8 cellular contexts compared by ENCODE assay signal in the genomic region with DNA sequence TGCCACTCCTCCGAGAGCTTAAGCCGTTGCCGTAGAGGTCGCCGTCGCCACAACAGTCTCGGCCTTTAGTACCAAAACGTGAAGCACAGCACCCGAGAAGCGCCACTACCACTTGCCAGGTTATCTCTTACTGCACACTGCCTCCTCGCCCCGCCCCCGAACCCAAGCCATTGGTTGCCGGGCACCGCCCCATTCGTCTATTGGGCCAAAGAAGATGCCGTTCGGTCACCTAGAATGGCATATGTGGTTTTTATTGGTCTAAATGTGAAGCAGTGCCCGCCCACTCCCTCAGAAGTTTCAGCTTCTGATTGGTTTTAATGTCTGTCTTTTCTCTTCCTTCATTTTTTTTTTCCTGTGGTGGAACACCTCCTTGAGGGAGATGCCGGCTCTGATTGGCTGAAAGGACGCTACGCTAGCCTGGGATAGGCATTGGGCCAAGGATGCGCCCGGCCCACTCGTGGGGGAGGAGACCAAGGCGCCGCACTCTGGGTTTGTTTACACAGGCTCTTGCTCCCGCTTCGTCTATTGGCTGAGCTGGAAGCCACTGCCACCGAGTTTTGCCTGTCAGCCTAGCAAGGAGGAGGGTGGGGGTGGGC. TPM values are rescaled to one million over a fixed set of nuclear protein-coding genes. Genes with fewer than 3 reads are reported as not detected.
A peak's percentile ranks its signal among the peaks of the same experiment; 100 is the strongest.
DNase-seq lines count a peak whose midpoint lies in the region; ATAC-seq, FAIRE-seq and TF ChIP-seq lines count a peak whose summit lies in the region.

Gene PAIP2B (minus strand): TSS at position 139 of the 596 bp plus-strand sequence. CDS start 24,514 bp downstream, outside the sequence.

- H3K9ac ChIP-seq in adipocyte (ENCODE audit: low read length) = peak within 1 kb of the TSS; percentile 78

- H3K4me1 ChIP-seq in adipocyte (ENCODE audit: control insufficient read depth, insufficient read depth, low read length) (peaks cover 5% of the 10 kb centered on the region), cardiac muscle cell (ENCODE audit: low read depth) (no peaks in the 10 kb centered on the region), pancreas (no peaks in the 10 kb centered on the region), tibial artery (peaks cover 3 to 12% (median 8%) of the 10 kb centered on the region in 4 donors)

- CTCF ChIA-PET in GM10248 (lab: Yijun Ruan, JAX) = interaction anchor here (1.0 to 4.7 kb wide), 5 partner anchors 9 to 283 kb away, joined by 4 to 20 read pairs (median 6); no protein-coding TSS in a partner anchor

- peak; percentile 99 for FAIRE-seq in pancreas (lab: Jason Lieb, UNC)

- H3K27me3 ChIP-seq in adipocyte (replicated peaks; ENCODE audit: control insufficient read depth, insufficient read depth, low read length) = no peaks in the 10 kb centered on the region
- H3K27me3 ChIP-seq in cardiac muscle cell = no peaks in the 10 kb centered on the region
- H3K27me3 ChIP-seq in pancreas = no peaks in the 10 kb centered on the region
- H3K27me3 ChIP-seq in tibial artery = no peaks in the 10 kb centered on the region

- WGBS in pancreas, 2 donors = 1% methylated on average over 30 of the region's 30 CpGs

- intact Hi-C loops in pancreas (cut with DNase I) = no loop called here
- intact Hi-C loops in tibial artery (cut with DNase I; ENCODE audit: low total_unique reads) = loop anchor here (2.0 kb wide), 2 partner anchors 50 to 104 kb away; partner anchors contain the start of gene ZNF638

- no peaks in the 10 kb centered on the region for H3K9me3 ChIP-seq in adipocyte (ENCODE audit: control insufficient read depth, low read length)
- no peaks in the 10 kb centered on the region for H3K9me3 ChIP-seq in cardiac muscle cell (ENCODE audit: low read depth)
- H3K9me3 ChIP-seq in pancreas = no peaks in the 10 kb centered on the region
- H3K9me3 ChIP-seq in tibial artery = no peaks in the 10 kb centered on the region

- H3K4me3 ChIP-seq in adipocyte (ENCODE audit: low read length) (peak within 1 kb of the TSS; percentile 91), cardiac muscle cell (peak within 1 kb of the TSS; percentile 63), pancreas (peak within 1 kb of the TSS; percentile 85 to 92 (median 89)), tibial artery (peak within 1 kb of the TSS; percentile 77 to 97)

- peak; percentile 97 for ATAC-seq in HG02623 (IDR thresholded peaks at IDR 0.05; ENCODE audit: unreplicated experiment)
- ATAC-seq in pancreas = peak; percentile 87 to 94 (median 90)

- TF ChIP-seq CTCF in GM10248 (IDR thresholded peaks at IDR 0.05; ENCODE audit: control extremely low read depth, extremely low read depth, low read depth, missing control alignments) (no peak), cardiac muscle cell (IDR thresholded peaks at IDR 0.05; ENCODE audit: low read depth, low read length) (no peak), pancreas (IDR thresholded peaks at IDR 0.05) (no peak), tibial artery (IDR thresholded peaks at IDR 0.05) (peak in 1 of 2 experiments; percentile 6)

- no peaks in the 10 kb centered on the region for H3K36me3 ChIP-seq in adipocyte (ENCODE audit: control insufficient read depth, insufficient read depth, low read length, severe bottlenecking)
- H3K36me3 ChIP-seq in cardiac muscle cell = no peaks in the 10 kb centered on the region
- H3K36me3 ChIP-seq in pancreas = no peaks in the 10 kb centered on the region
- no peaks in the 10 kb centered on the region for H3K36me3 ChIP-seq in tibial artery

- DNase-seq in GM10248 (ENCODE audit: extremely low spot score) (peak; percentile 91), NCI-H1105 treated with DMSO at 0.1 percent for 48 hours (lab: John Stamatoyannopoulos, UW) (peak; percentile 98), SW 1271 (lab: John Stamatoyannopoulos, UW) (peak; percentile 99 to 100), adipocyte (ENCODE audit: low read depth) (peak; percentile 97), cardiac muscle cell (ENCODE audit: low read depth in 1 of 2, low spot score in 1 of 2) (peak; percentile 99 to 100), pancreas (peak; percentile 95 to 99 (median 99)), tibial artery (peak; percentile 100)

- H3K27ac ChIP-seq in cardiac muscle cell = peak within 1 kb of the TSS; percentile 92
- peak within 1 kb of the TSS; percentile 89 to 98 (median 95) for H3K27ac ChIP-seq in pancreas
- H3K27ac ChIP-seq in tibial artery = peak within 1 kb of the TSS; percentile 87 to 90

- POLR2A ChIA-PET in GM10248 (lab: Yijun Ruan, JAX) = interaction anchor here (0.6 to 0.9 kb wide), 3 partner anchors 72 to 1917 kb away, joined by 3 to 12 read pairs (median 3); partner anchors contain the start of gene ZNF638

RNA-seq across cellular contexts. Expression of gene PAIP2B, which starts in this region (rescaled TPM):
- total RNA-seq in cardiac muscle cell = 13.0 and 15.1 TPM in 2 replicates
- 8.0 and 9.7 TPM in 2 replicates for polyA plus RNA-seq in cardiac muscle cell
- total RNA-seq in pancreas = 10 to 100 TPM; 30.4 to 67.4 (median 51.1) TPM
- 10 to 100 TPM in 1 of 2 donors, 1 to 10 TPM in 1; 9.0 to 12.9 TPM for polyA plus RNA-seq in pancreas

Comparison
In these comparisons a context has a peak if more than half of its experiments do, and no peak if none do; other contexts are left out.
1. Peak in every context shown above with its lines: DNase-seq, ATAC-seq, H3K4me3 ChIP-seq and H3K27ac ChIP-seq.